Comparison of ENCODE assay signal across 1 cellular context in the genomic region with DNA sequence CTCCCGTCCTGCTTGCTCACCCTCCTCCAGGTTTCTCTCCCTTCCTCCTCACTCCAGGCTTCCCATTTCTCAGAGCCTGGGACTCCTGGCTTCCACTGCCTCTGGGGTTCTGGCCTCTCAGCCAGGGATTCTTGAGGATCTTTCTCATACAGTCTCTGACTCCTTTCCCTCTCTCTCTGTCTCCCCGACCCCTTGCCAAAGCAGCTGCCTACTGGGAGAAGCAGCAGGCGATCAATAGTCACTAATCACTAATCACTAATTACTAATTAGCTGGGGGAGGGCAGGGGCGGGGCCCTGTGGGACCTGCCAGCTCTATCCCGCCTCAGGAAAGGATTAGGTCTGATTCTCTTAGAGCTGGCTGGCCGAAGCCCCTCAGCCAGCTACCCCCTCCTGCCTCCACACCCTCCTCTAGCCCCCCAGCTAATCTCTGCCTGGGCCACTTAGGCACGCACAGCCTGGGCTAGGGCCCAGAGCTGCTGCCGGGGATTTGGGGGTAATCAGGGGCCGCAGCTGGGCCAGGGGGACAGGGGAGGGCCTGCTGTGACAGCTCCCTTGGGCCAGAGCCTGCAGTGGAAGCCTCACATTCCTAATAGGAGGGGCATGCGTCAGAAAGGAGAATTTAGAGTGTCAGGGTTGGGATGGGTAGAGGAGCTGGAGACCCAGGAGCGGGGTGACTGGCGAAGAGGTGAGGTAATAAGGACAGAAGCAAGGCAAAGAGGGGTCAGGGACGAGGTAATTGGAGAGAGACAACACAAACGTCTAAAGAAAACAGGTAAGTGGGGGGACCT.
TF ChIP-seq lines count a peak whose summit lies in the region.

No MANE protein-coding gene starts in this region.

TF ChIP-seq in WTC11, 78 proteins besides CTCF, POLR2A, EP300 and RAD21 (continued from another document):
- TF ChIP-seq, protein P1, sequence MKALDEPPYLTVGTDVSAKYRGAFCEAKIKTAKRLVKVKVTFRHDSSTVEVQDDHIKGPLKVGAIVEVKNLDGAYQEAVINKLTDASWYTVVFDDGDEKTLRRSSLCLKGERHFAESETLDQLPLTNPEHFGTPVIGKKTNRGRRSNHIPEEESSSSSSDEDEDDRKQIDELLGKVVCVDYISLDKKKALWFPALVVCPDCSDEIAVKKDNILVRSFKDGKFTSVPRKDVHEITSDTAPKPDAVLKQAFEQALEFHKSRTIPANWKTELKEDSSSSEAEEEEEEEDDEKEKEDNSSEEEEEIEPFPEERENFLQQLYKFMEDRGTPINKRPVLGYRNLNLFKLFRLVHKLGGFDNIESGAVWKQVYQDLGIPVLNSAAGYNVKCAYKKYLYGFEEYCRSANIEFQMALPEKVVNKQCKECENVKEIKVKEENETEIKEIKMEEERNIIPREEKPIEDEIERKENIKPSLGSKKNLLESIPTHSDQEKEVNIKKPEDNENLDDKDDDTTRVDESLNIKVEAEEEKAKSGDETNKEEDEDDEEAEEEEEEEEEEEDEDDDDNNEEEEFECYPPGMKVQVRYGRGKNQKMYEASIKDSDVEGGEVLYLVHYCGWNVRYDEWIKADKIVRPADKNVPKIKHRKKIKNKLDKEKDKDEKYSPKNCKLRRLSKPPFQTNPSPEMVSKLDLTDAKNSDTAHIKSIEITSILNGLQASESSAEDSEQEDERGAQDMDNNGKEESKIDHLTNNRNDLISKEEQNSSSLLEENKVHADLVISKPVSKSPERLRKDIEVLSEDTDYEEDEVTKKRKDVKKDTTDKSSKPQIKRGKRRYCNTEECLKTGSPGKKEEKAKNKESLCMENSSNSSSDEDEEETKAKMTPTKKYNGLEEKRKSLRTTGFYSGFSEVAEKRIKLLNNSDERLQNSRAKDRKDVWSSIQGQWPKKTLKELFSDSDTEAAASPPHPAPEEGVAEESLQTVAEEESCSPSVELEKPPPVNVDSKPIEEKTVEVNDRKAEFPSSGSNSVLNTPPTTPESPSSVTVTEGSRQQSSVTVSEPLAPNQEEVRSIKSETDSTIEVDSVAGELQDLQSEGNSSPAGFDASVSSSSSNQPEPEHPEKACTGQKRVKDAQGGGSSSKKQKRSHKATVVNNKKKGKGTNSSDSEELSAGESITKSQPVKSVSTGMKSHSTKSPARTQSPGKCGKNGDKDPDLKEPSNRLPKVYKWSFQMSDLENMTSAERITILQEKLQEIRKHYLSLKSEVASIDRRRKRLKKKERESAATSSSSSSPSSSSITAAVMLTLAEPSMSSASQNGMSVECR (CRISPR knock-in tag; IDR thresholded peaks at IDR 0.05; ENCODE audit: borderline replicate concordance): no peak
- TF ChIP-seq GTF2I (CRISPR knock-in tag; conservative IDR thresholded peaks at IDR 0.05) (no peak), TEAD4 (CRISPR knock-in tag; IDR thresholded peaks at IDR 0.05) (no peak), KAT7 (CRISPR knock-in tag; IDR thresholded peaks at IDR 0.05; ENCODE audit: borderline replicate concordance) (no peak), ZBTB21 (CRISPR knock-in tag; IDR thresholded peaks at IDR 0.05; ENCODE audit: borderline replicate concordance) (no peak), ZNF219 (CRISPR knock-in tag; IDR thresholded peaks at IDR 0.05; ENCODE audit: borderline replicate concordance) (no peak)
- TF ChIP-seq, protein P2, sequence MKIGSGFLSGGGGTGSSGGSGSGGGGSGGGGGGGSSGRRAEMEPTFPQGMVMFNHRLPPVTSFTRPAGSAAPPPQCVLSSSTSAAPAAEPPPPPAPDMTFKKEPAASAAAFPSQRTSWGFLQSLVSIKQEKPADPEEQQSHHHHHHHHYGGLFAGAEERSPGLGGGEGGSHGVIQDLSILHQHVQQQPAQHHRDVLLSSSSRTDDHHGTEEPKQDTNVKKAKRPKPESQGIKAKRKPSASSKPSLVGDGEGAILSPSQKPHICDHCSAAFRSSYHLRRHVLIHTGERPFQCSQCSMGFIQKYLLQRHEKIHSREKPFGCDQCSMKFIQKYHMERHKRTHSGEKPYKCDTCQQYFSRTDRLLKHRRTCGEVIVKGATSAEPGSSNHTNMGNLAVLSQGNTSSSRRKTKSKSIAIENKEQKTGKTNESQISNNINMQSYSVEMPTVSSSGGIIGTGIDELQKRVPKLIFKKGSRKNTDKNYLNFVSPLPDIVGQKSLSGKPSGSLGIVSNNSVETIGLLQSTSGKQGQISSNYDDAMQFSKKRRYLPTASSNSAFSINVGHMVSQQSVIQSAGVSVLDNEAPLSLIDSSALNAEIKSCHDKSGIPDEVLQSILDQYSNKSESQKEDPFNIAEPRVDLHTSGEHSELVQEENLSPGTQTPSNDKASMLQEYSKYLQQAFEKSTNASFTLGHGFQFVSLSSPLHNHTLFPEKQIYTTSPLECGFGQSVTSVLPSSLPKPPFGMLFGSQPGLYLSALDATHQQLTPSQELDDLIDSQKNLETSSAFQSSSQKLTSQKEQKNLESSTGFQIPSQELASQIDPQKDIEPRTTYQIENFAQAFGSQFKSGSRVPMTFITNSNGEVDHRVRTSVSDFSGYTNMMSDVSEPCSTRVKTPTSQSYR (CRISPR knock-in tag; IDR thresholded peaks at IDR 0.05): no peak
- TF ChIP-seq, protein P3, sequence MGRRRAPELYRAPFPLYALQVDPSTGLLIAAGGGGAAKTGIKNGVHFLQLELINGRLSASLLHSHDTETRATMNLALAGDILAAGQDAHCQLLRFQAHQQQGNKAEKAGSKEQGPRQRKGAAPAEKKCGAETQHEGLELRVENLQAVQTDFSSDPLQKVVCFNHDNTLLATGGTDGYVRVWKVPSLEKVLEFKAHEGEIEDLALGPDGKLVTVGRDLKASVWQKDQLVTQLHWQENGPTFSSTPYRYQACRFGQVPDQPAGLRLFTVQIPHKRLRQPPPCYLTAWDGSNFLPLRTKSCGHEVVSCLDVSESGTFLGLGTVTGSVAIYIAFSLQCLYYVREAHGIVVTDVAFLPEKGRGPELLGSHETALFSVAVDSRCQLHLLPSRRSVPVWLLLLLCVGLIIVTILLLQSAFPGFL (CRISPR knock-in tag; IDR thresholded peaks at IDR 0.05; ENCODE audit: borderline replicate concordance): no peak
TF ChIP-seq in WTC11: peak in this region for 0.
